In genomic region chr1:201954263-201955008, GRCh38 we compare ENCODE assay signal across 8 cellular contexts. TPM values are rescaled to one million over a fixed set of nuclear protein-coding genes. Genes with fewer than 3 reads are reported as not detected.
DNase-seq lines count a peak whose midpoint lies in the region; ATAC-seq, FAIRE-seq and TF ChIP-seq lines count a peak whose summit lies in the region.

No MANE protein-coding gene starts in this region.

- no peak for DNase-seq in GM12864 (ENCODE audit: low read depth)
- DNase-seq in WTC11 (ENCODE audit: low spot score), result peak; percentile 23
- no peak for DNase-seq in foreskin keratinocyte
- no peak for DNase-seq in NCI-H1417 (lab: John Stamatoyannopoulos, UW)
- no peak for DNase-seq in GM19239 (ENCODE audit: insufficient read length, low spot score)
- no peak for DNase-seq in islet precursor cell

- peak overlapping the region; percentile 97 for H3K4me3 Mint-ChIP-seq in WTC11

- peak overlapping the region; percentile 98 for H3K27ac Mint-ChIP-seq in WTC11

- POLR2A ChIA-PET in WTC11 (lab: Charles Lee), result interaction anchor here (0.9 to 2.5 kb wide), 7 partner anchors 8 to 61 kb away, joined by 3 to 14 read pairs (median 5); partner anchors contain the start of genes ELF3 and LMOD1

- H3K4me1 ChIP-seq in foreskin keratinocyte (peaks cover 11% of the 10 kb centered on the region), skeletal muscle satellite cell (ENCODE audit: control insufficient read depth, insufficient read depth, low read length) (peaks cover 10% of the 10 kb centered on the region)

- ATAC-seq in WTC11, result no peak
- ATAC-seq in foreskin keratinocyte, result no peak
- ATAC-seq in HG02610 (IDR thresholded peaks at IDR 0.05; ENCODE audit: unreplicated experiment), result no peak

- H3K9me3 Mint-ChIP-seq in WTC11, result no peaks in the 10 kb centered on the region

- H3K36me3 ChIP-seq in skeletal muscle satellite cell (ENCODE audit: insufficient read depth, low read length), result peaks cover 20% of the 10 kb centered on the region

- H3K4me3 ChIP-seq in GM12864 (ENCODE audit: low read depth, low read length) (peak overlapping the region; percentile 81), skeletal muscle satellite cell (ENCODE audit: low read length) (peak overlapping the region; percentile 93)

- CTCF ChIA-PET in WTC11 (lab: Charles Lee), result interaction anchor here (0.7 to 4.5 kb wide), 8 partner anchors 9 to 506 kb away, joined by 3 to 38 read pairs (median 6); partner anchors contain the start of gene LMOD1

- H3K27me3 Mint-ChIP-seq in WTC11 (ENCODE audit: low read depth), result no peaks in the 10 kb centered on the region; the same call in 1 of the 2 replicates

- no peaks in the 10 kb centered on the region for H3K27me3 ChIP-seq in foreskin keratinocyte
- H3K27me3 ChIP-seq in skeletal muscle satellite cell (ENCODE audit: control insufficient read depth, insufficient read depth, low read length), result no peaks in the 10 kb centered on the region

- peak overlapping the region; percentile 61 for H3K4me2 ChIP-seq in skeletal muscle satellite cell (ENCODE audit: low read length)

- no peak for TF ChIP-seq CTCF in GM12864 (IDR thresholded peaks at IDR 0.05; ENCODE audit: low read depth, low read length, missing control alignments)
- no peak for TF ChIP-seq CTCF in WTC11 (IDR thresholded peaks at IDR 0.05)
- TF ChIP-seq CTCF in foreskin keratinocyte (conservative IDR thresholded peaks at IDR 0.05), result no peak

- peak overlapping the region; percentile 88 for H3K9ac ChIP-seq in skeletal muscle satellite cell (ENCODE audit: low read depth, low read length)

- H3K4me1 Mint-ChIP-seq in WTC11, result peaks cover 10% of the 10 kb centered on the region

- peak overlapping the region; percentile 72 for H3K27ac ChIP-seq in foreskin keratinocyte

- no peak for FAIRE-seq in GM19239 (lab: Jason Lieb, UNC)

- H3K9me3 ChIP-seq in skeletal muscle satellite cell (replicated peaks; ENCODE audit: low read length), result no peaks in the 10 kb centered on the region

- peaks cover 25% of the 10 kb centered on the region for H3K36me3 Mint-ChIP-seq in WTC11

TF ChIP-seq in WTC11, 78 proteins besides CTCF, POLR2A, EP300 and RAD21 (continues in another document):
- TF ChIP-seq ETV6 (CRISPR knock-in tag; IDR thresholded peaks at IDR 0.05) (no peak), ZNF396 (CRISPR knock-in tag; IDR thresholded peaks at IDR 0.05; ENCODE audit: borderline replicate concordance) (no peak), ZNF317 (CRISPR knock-in tag; IDR thresholded peaks at IDR 0.05; ENCODE audit: borderline replicate concordance, low read depth) (no peak), E2F5 (CRISPR knock-in tag; IDR thresholded peaks at IDR 0.05) (no peak), GTF2I (CRISPR knock-in tag; conservative IDR thresholded peaks at IDR 0.05) (no peak), ATF2 (CRISPR knock-in tag; IDR thresholded peaks at IDR 0.05; ENCODE audit: borderline replicate concordance, low read depth) (no peak), AR (CRISPR knock-in tag; IDR thresholded peaks at IDR 0.05) (no peak), NFYB (CRISPR knock-in tag; conservative IDR thresholded peaks at IDR 0.05; ENCODE audit: low read depth) (no peak), ZNF121 (CRISPR knock-in tag; IDR thresholded peaks at IDR 0.05) (no peak), ATF6 (CRISPR knock-in tag; IDR thresholded peaks at IDR 0.05) (no peak), TCF7 (CRISPR knock-in tag; IDR thresholded peaks at IDR 0.05; ENCODE audit: low read depth) (no peak), ZNF423 (CRISPR knock-in tag; IDR thresholded peaks at IDR 0.05) (no peak), OVOL2 (CRISPR knock-in tag; IDR thresholded peaks at IDR 0.05; ENCODE audit: borderline replicate concordance) (no peak), JUN (CRISPR knock-in tag; IDR thresholded peaks at IDR 0.05) (no peak), E2F1 (CRISPR knock-in tag; IDR thresholded peaks at IDR 0.05) (no peak)

RNA-seq across cellular contexts. Expression of gene TIMM17A, which starts 0.9 kb away (rescaled TPM):
- total RNA-seq in WTC11 (2021), result 50.3 to 56.1 TPM (median 51.2 TPM) in 3 replicates
- 63.6 and 66.4 TPM in 2 replicates for total RNA-seq in foreskin keratinocyte
- 73.5 TPM in 2 replicates for polyA plus RNA-seq in foreskin keratinocyte
- total RNA-seq in skeletal muscle satellite cell (2012; rRNA removed), result 64.4 and 67.2 TPM in 2 replicates

RNA-seq across cellular contexts. Expression of gene LMOD1, which starts 8.1 kb away (rescaled TPM):
- total RNA-seq in WTC11 (2021) (1.5 to 1.9 TPM (median 1.6 TPM) in 3 replicates), foreskin keratinocyte (not detected in 2 replicates)
- polyA plus RNA-seq in foreskin keratinocyte, result 0.01 TPM in 1 of 2 replicates, not detected in the other
- total RNA-seq in skeletal muscle satellite cell (2012; rRNA removed), result 0.22 and 0.25 TPM in 2 replicates

RNA-seq across cellular contexts. Expression of gene RNPEP, which starts 28.0 kb away (rescaled TPM):
- total RNA-seq in WTC11 (2021) (57.4 to 61.6 TPM (median 59.2 TPM) in 3 replicates), foreskin keratinocyte (75.0 and 79.3 TPM in 2 replicates)
- polyA plus RNA-seq in foreskin keratinocyte, result 82.4 and 97.4 TPM in 2 replicates
- total RNA-seq in skeletal muscle satellite cell (2012; rRNA removed), result 50.2 and 57.9 TPM in 2 replicates

RNA-seq across cellular contexts. Expression of gene ELF3, which starts 56.0 kb away (rescaled TPM):
- total RNA-seq in WTC11 (2021) (13.7 to 15.0 TPM (median 14.4 TPM) in 3 replicates), foreskin keratinocyte (0.04 and 0.07 TPM in 2 replicates)
- polyA plus RNA-seq in foreskin keratinocyte, result 0.04 TPM in 1 of 2 replicates, not detected in the other
- 0.44 TPM in 1 of 2 replicates, not detected in the other for total RNA-seq in skeletal muscle satellite cell (2012; rRNA removed)
